ENCODE assay signal across 1 cellular context in genomic region chr3:158768881-158769518, GRCh38.
A peak's percentile ranks its signal among the peaks of the same experiment; 100 is the strongest.
TF ChIP-seq lines count a peak whose summit lies in the region.

No MANE protein-coding gene starts in this region.

TF ChIP-seq in endothelial cell of umbilical vein, 7 proteins besides CTCF, POLR2A, EP300 and RAD21:
- peak; percentile 23 for TF ChIP-seq POLR2AphosphoS5 (IDR thresholded peaks at IDR 0.05; ENCODE audit: insufficient read depth, low read depth, low read length)
- no peak for TF ChIP-seq JUN (IDR thresholded peaks at IDR 0.05; ENCODE audit: borderline replicate concordance, insufficient read depth, insufficient read length, low read depth)
